9 cellular contexts compared by ENCODE assay signal in the genomic region with DNA sequence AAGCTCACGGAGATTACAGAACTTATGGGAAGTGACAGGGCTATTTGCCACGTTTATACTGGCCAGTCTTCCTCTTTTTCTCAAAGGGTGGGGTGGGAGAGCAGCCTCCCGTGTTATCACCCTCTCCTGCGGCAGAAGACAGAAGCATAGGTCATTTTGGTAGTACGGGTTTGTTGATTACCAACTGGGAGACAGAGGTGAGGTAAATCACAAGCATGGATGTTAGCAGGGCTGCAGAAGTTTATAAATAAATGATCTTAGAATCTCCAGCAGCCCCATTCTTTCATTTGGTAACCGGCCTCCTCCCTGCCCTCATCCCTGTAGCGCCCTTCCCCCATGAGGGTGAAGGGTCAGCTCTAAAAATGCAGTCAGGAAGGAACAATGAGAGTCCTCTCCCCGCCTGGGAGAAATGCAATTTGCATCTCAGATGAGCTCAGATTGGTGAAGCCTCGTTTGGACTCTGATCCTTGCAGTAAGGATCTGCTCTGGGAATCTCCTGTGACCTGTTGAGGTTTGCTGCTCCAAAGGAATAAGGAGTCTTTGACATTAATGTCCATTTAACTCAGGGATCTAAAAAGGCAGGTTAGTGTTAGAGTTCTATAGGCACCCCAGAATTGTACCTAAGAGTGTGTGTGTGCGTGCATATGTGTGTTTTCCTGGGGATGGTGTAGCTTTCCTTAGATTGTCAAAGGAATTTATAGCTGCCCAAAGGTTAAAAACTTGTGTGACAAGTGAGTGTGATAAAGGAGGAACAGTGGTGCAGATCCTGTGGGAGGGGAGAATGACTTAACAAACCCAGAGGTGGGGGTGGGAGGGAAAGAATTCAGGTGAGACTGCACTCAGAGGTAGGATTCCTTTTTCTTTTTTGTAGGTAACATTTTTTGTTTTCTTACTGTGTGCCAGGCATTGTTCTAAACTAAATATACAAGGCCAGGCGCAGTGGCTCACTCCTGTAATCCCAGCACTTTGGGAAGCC. TPM values are rescaled to one million over a fixed set of nuclear protein-coding genes. Genes with fewer than 3 reads are reported as not detected.
DNase-seq lines count a peak whose midpoint lies in the region; ATAC-seq, FAIRE-seq and TF ChIP-seq lines count a peak whose summit lies in the region.
"Had no signal": no experiment of that assay in that cellular context is flagged by ENCODE, and none has a peak within 500 bp of the region (broad histone marks: within the 10 kb centered on the region; RNA-seq: fewer than 3 reads in every experiment).

No MANE protein-coding gene starts in this region.

- in situ Hi-C loops in HepG2 (cut with HindIII; ENCODE audit: extremely low pct_ligation_motif_present, low pct_unique_long_range_greater_than_20kb), result no loop called here

- H3K36me3 ChIP-seq in HepG2 (replicated peaks in 1 of 2; ENCODE audit: control insufficient read depth in 1 of 2, insufficient read depth in 2 of 2, low read length in 2 of 2) (no peaks in the 10 kb centered on the region), suprapubic skin (no peaks in the 10 kb centered on the region)

- H3K4me3 ChIP-seq in coronary artery (peak overlapping the region; percentile 58), HepG2 (replicated peaks in 1 of 3; ENCODE audit: insufficient read depth in 1 of 3, low read depth in 2 of 3, low read length in 3 of 3) (peak overlapping the region; percentile 54 to 59 (median 57)), suprapubic skin (peak overlapping the region; percentile 35)

- H2AFZ ChIP-seq in HepG2 (ENCODE audit: low read length), result peak overlapping the region; percentile 95

- BruUV-seq in HepG2 (replicated peaks; lab: Mats Ljungman, UMichigan), result TSS peak; percentile 44

- POLR2A ChIA-PET in HepG2 (lab: Yijun Ruan, JAX), result interaction anchor here (0.6 to 1.7 kb wide), 9 partner anchors 8 to 219 kb away, joined by 3 to 36 read pairs (median 5); a partner anchor contains a TSS

- H3K9ac ChIP-seq in HepG2 (ENCODE audit: insufficient read depth, low read depth, low read length), result peak overlapping the region; percentile 58

- no peak for TF ChIP-seq CTCF in coronary artery (IDR thresholded peaks at IDR 0.05)
- no peak for TF ChIP-seq CTCF in HepG2 (CRISPR knock-in tag; IDR thresholded peaks at IDR 0.05)
- no peak for TF ChIP-seq CTCF in suprapubic skin (IDR thresholded peaks at IDR 0.05)

- WGBS in HepG2 (ENCODE audit: low lambda C conversion rate), result under 1% methylated on average over 11 of the region's 11 CpGs
- 61% methylated on average over 11 of the region's 11 CpGs for WGBS in suprapubic skin

- TF ChIP-seq POLR2A in HepG2 (IDR thresholded peaks at IDR 0.05; ENCODE audit: insufficient read depth in 1 of 2, low read depth in 2 of 2, low read length in 2 of 2) (no peak), suprapubic skin (IDR thresholded peaks at IDR 0.05) (no peak)

- H3K4me2 ChIP-seq in HepG2 (ENCODE audit: low read depth, low read length), result peak overlapping the region; percentile 89

- no peak for TF ChIP-seq RAD21 in HepG2 (CRISPR knock-in tag; IDR thresholded peaks at IDR 0.05)

- H3K27me3 ChIP-seq in HepG2 (ENCODE audit: control insufficient read depth in 1 of 2, insufficient read depth in 2 of 2, low read length in 2 of 2) (no peaks in the 10 kb centered on the region), suprapubic skin (no peaks in the 10 kb centered on the region)

- no peaks in the 10 kb centered on the region for H4K20me1 ChIP-seq in HepG2 (ENCODE audit: insufficient read depth, low read length)

- peaks cover 37% of the 10 kb centered on the region for H3K4me1 ChIP-seq in HepG2 (ENCODE audit: insufficient read depth, low read length)
- peaks cover 18% of the 10 kb centered on the region for H3K4me1 ChIP-seq in suprapubic skin

- FAIRE-seq in HepG2 (lab: Jason Lieb, UNC), result peak; percentile 78
- FAIRE-seq: frontal cortex had no signal

- H3K27ac ChIP-seq in coronary artery, result no peak overlapping the region
- H3K27ac ChIP-seq in HepG2 (ENCODE audit: extremely low read length, insufficient read depth, low read length), result peak overlapping the region; percentile 58
- no peak overlapping the region for H3K27ac ChIP-seq in suprapubic skin

- TF ChIP-seq EP300 in HepG2 (IDR thresholded peaks at IDR 0.05; ENCODE audit: low read depth in 2 of 2, low read length in 2 of 2) (peak in 1 of 2 experiments; percentile 32; a peak in 1 of 4 replicates), HepG2 (CRISPR knock-in tag; IDR thresholded peaks at IDR 0.05; ENCODE audit: borderline replicate concordance) (no peak), suprapubic skin (IDR thresholded peaks at IDR 0.05) (no peak)

- H3K79me2 ChIP-seq in HepG2 (ENCODE audit: insufficient read depth, low read length), result no peaks in the 10 kb centered on the region

- peak; percentile 81 for ATAC-seq in HepG2
- ATAC-seq in SK-N-SH treated with all-trans-retinoic acid at 6 μM for 48 hours, result no peak
- no peak for ATAC-seq in HG02763 (IDR thresholded peaks at IDR 0.05; ENCODE audit: unreplicated experiment)
- ATAC-seq in GM21737 (IDR thresholded peaks at IDR 0.05; ENCODE audit: unreplicated experiment), result no peak

- DNase-seq in NCI-H2227 (lab: John Stamatoyannopoulos, UW; ENCODE audit: unreplicated experiment) (peak; percentile 56), coronary artery (ENCODE audit: low spot score) (no peak), HepG2 (ENCODE audit: low spot score) (peak; percentile 77), suprapubic skin (ENCODE audit: low spot score in 2 of 2) (no peak), NCI-H128 (lab: John Stamatoyannopoulos, UW; ENCODE audit: unreplicated experiment) (no peak)

- CTCF ChIA-PET in HepG2 (lab: Yijun Ruan, JAX; ENCODE audit: low intra/inter-chr PET ratio, low total read pairs), result no interaction called here

- H3K9me3 ChIP-seq in HepG2 (ENCODE audit: low read length), result no peaks in the 10 kb centered on the region
- H3K9me3 ChIP-seq in suprapubic skin, result no peaks in the 10 kb centered on the region

- intact Hi-C loops in HepG2 (cut with micrococcal nuclease; ENCODE audit: unreplicated experiment), result loop anchor here (1.0 kb wide), 1 partner anchor 9 kb away; no protein-coding TSS in a partner anchor

TF ChIP-seq in HepG2, 621 proteins besides CTCF, POLR2A, EP300 and RAD21 (continues in another document):
- TF ChIP-seq TCF7L2 (IDR thresholded peaks at IDR 0.05; ENCODE audit: low read depth, low read length) (no peak), ZNF343 (CRISPR knock-in tag; IDR thresholded peaks at IDR 0.05) (peak; percentile 52; the same call in 1 of the 2 replicates)

TF ChIP-seq in SK-N-SH treated with all-trans-retinoic acid at 6 μM for 48 hours, 23 proteins besides CTCF, POLR2A, EP300 and RAD21 (continues in another document):
- TF ChIP-seq ZNF70 (CRISPR knock-in tag; IDR thresholded peaks at IDR 0.05) (no peak), TCF4 (CRISPR knock-in tag; IDR thresholded peaks at IDR 0.05; ENCODE audit: borderline replicate concordance) (no peak), ARNTL (CRISPR knock-in tag; IDR thresholded peaks at IDR 0.05; ENCODE audit: borderline replicate concordance, low read depth) (no peak), ZFP3 (CRISPR knock-in tag; IDR thresholded peaks at IDR 0.05) (no peak), SNAI2 (CRISPR knock-in tag; IDR thresholded peaks at IDR 0.05) (no peak), CSDC2 (CRISPR knock-in tag; IDR thresholded peaks at IDR 0.05) (no peak), OSR1 (CRISPR knock-in tag; IDR thresholded peaks at IDR 0.05) (no peak), RARB (CRISPR knock-in tag; IDR thresholded peaks at IDR 0.05) (no peak), GLIS3 (CRISPR knock-in tag; IDR thresholded peaks at IDR 0.05) (no peak), ZNF8 (CRISPR knock-in tag; IDR thresholded peaks at IDR 0.05) (no peak), BACH2 (CRISPR knock-in tag; IDR thresholded peaks at IDR 0.05; ENCODE audit: borderline replicate concordance) (no peak)
- TF ChIP-seq, protein P1, sequence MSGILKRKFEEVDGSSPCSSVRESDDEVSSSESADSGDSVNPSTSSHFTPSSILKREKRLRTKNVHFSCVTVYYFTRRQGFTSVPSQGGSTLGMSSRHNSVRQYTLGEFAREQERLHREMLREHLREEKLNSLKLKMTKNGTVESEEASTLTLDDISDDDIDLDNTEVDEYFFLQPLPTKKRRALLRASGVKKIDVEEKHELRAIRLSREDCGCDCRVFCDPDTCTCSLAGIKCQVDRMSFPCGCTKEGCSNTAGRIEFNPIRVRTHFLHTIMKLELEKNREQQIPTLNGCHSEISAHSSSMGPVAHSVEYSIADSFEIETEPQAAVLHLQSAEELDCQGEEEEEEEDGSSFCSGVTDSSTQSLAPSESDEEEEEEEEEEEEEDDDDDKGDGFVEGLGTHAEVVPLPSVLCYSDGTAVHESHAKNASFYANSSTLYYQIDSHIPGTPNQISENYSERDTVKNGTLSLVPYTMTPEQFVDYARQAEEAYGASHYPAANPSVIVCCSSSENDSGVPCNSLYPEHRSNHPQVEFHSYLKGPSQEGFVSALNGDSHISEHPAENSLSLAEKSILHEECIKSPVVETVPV (CRISPR knock-in tag; IDR thresholded peaks at IDR 0.05), result no peak

RNA-seq across cellular contexts. Expression of a gene that starts 45.0 kb away (rescaled TPM):
- total RNA-seq in HepG2 (2016; rRNA removed; fragmentation: Illumina TruSeq; extraction: Trizol), result 97.8 and 132 TPM in 2 replicates
- total RNA-seq in HepG2 (2016; cell fraction: cytosol; rRNA removed; fragmentation: Illumina TruSeq; extraction: Trizol; ENCODE audit: low read depth), result 22.6 and 27.1 TPM in 2 replicates
- total RNA-seq in HepG2 (2016; cell fraction: insoluble cytoplasmic fraction; rRNA removed; fragmentation: Illumina TruSeq; extraction: Trizol), result 99.7 and 134 TPM in 2 replicates
- total RNA-seq in HepG2 (2016; cell fraction: membrane; rRNA removed; fragmentation: Illumina TruSeq; extraction: Trizol), result 62.6 and 68.2 TPM in 2 replicates
- total RNA-seq in HepG2 (2016; cell fraction: nucleus; rRNA removed; fragmentation: Illumina TruSeq; extraction: Trizol), result 46.7 and 57.7 TPM in 2 replicates
- polyA plus RNA-seq in HepG2 (2011; rRNA removed), result 36.8 and 54.6 TPM in 2 replicates
- polyA plus RNA-seq in HepG2 (2011; cell fraction: cytosol; rRNA removed), result 24.7 and 38.2 TPM in 2 replicates
- polyA plus RNA-seq in HepG2 (2011; cell fraction: nucleus; rRNA removed), result 17.1 and 19.0 TPM in 2 replicates
- polyA plus RNA-seq in HepG2 (2012), result 60.8 and 80.1 TPM in 2 replicates
- polyA plus RNA-seq in HepG2 (2016; cell fraction: cytosol; fragmentation: Illumina TruSeq; extraction: Trizol; ENCODE audit: low read depth), result 8.1 and 9.8 TPM in 2 replicates
- polyA plus RNA-seq in HepG2 (2016; cell fraction: insoluble cytoplasmic fraction; fragmentation: Illumina TruSeq; extraction: Trizol; ENCODE audit: low read depth), result 133 and 138 TPM in 2 replicates
- polyA plus RNA-seq in HepG2 (2016; cell fraction: membrane; fragmentation: Illumina TruSeq; extraction: Trizol; ENCODE audit: low read depth), result 34.0 and 34.6 TPM in 2 replicates
- polyA plus RNA-seq in HepG2 (2016; cell fraction: nucleus; fragmentation: Illumina TruSeq; extraction: Trizol; ENCODE audit: insufficient read depth, low read depth), result 59.8 and 60.8 TPM in 2 replicates
- polyA minus RNA-seq in HepG2 (2011; rRNA and poly(A)+ RNA removed; ENCODE audit: low replicate concordance), result 24.4 and 32.5 TPM in 2 replicates
- 51.2 and 59.7 TPM in 2 replicates for polyA minus RNA-seq in HepG2 (2011; cell fraction: cytosol; rRNA and poly(A)+ RNA removed)
- polyA minus RNA-seq in HepG2 (2011; cell fraction: nucleus; rRNA and poly(A)+ RNA removed), result 68.4 and 72.5 TPM in 2 replicates
- 10 to 100 TPM; 47.8 to 86.1 (median 66.3) TPM for total RNA-seq in suprapubic skin

Comparison
In these comparisons a context has a peak if more than half of its experiments do, and no peak if none do; other contexts are left out.
1. DNase-seq: peak in NCI-H2227 (single experiment) and HepG2 (single experiment); none in coronary artery (single experiment), suprapubic skin (0 of 2) and NCI-H128 (single experiment).
2. Peak in every context shown above with its lines, with median percentiles within 50 percentile points of each other: H3K4me3 ChIP-seq.